In the genomic region with DNA sequence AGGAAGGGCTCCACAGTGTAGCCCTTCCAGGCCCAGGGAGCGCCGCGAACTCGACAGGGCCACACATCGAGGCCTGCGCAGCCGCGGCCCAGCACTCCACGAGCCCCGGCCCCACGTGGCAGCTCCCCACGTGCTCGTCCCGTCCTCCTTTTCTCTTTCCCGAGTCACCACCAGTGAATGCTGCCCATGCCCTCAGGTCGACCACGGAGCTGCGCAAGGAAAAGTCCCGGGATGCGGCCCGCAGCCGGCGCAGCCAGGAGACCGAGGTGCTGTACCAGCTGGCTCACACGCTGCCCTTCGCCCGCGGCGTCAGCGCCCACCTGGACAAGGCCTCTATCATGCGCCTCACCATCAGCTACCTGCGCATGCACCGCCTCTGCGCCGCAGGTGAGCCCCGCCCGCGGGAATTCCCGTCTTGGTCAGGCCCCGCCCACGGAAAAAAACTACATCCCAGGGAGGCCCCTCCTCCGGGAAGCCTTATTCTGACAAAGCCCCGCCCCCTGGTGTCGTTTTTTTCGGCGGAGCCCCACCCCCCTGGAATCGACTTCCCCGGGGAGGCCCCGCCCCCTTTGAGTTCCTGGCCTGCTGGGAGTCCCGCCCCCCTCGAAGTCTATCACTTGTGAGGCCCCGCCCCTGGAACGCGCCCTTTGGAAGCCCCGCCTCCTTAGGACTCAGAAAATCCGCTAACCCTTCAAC, we compare ENCODE assay signal across 8 cellular contexts. TPM values are rescaled to one million over a fixed set of nuclear protein-coding genes. Genes with fewer than 3 reads are reported as not detected.
A peak's percentile ranks its signal among the peaks of the same experiment; 100 is the strongest.
DNase-seq lines count a peak whose midpoint lies in the region; ATAC-seq, FAIRE-seq and TF ChIP-seq lines count a peak whose summit lies in the region.

No MANE protein-coding gene starts in this region.

- H3K4me3 ChIP-seq in GM12865 (ENCODE audit: low read depth, low read length): no peak overlapping the region
- peak overlapping the region in 1 of 4 donors; percentile 22 for H3K4me3 ChIP-seq in pancreas

- peak overlapping the region in 1 of 4 donors; percentile 22 for H3K27ac ChIP-seq in pancreas

- H3K9me3 ChIP-seq in pancreas: no peaks in the 10 kb centered on the region

- peak; percentile 4 for DNase-seq in GM12865 (ENCODE audit: low read depth)
- peak; percentile 6 to 7 for DNase-seq in activated CD4-positive, alpha-beta T cell treated with anti-CD3 and anti-CD28 coated beads, Interleukin-2, amount 50 U/mL, for 48 hours
- DNase-seq in left cardiac atrium: peak; percentile 86
- DNase-seq in pancreas: peak; percentile 73 to 90 (median 83)
- no peak for DNase-seq in AG08395 (ENCODE audit: low spot score)
- no peak for DNase-seq in DMS79 (lab: John Stamatoyannopoulos, UW)
- DNase-seq in activated naive CD4-positive, alpha-beta T cell (lab: John Stamatoyannopoulos, UW): no peak

- TF ChIP-seq CTCF in GM12865 (IDR thresholded peaks at IDR 0.05; ENCODE audit: insufficient read depth, low read depth, low read length, missing control alignments) (no peak), pancreas (IDR thresholded peaks at IDR 0.05) (no peak)

- no peaks in the 10 kb centered on the region for H3K36me3 ChIP-seq in pancreas

- no peaks in the 10 kb centered on the region for H3K27me3 ChIP-seq in pancreas

- peaks cover 3 to 11% (median 6%) of the 10 kb centered on the region in 3 donors for H3K4me1 ChIP-seq in pancreas

- FAIRE-seq in pancreas (lab: Jason Lieb, UNC): no peak

- WGBS in pancreas, 2 donors: 38 to 39% methylated on average over 55 to 56 of the region's 56 CpGs

- intact Hi-C loops in left cardiac atrium (cut with DNase I) (no loop called here), pancreas (cut with DNase I) (no loop called here)

- ATAC-seq in left cardiac atrium: peak; percentile 9 to 43
- peak; percentile 33 to 81 (median 60) for ATAC-seq in pancreas
- no peak for ATAC-seq in GM18861 (IDR thresholded peaks at IDR 0.05; ENCODE audit: unreplicated experiment)

RNA-seq across cellular contexts. Expression of gene HIF3A, which starts 7.0 kb away (rescaled TPM):
- total RNA-seq in left cardiac atrium: 10 to 100 TPM; 51.0 to 53.0 TPM
- total RNA-seq in pancreas: 10 to 100 TPM in 1 of 6 donors, 1 to 10 TPM in 4, under 1 TPM in 1; 0.71 to 12.7 (median 5.1) TPM
- 10 to 100 TPM; 23.8 to 27.6 TPM for polyA plus RNA-seq in pancreas

RNA-seq across cellular contexts. Expression of gene PPP5C, which starts 43.0 kb away (rescaled TPM):
- total RNA-seq in left cardiac atrium: 10 to 100 TPM; 60.5 to 75.1 TPM
- 10 to 100 TPM; 16.7 to 28.0 (median 22.6) TPM for total RNA-seq in pancreas
- polyA plus RNA-seq in pancreas: 10 to 100 TPM; 41.7 to 53.9 TPM

Comparison
In these comparisons a context has a peak if more than half of its experiments do, and no peak if none do; other contexts are left out.
1. DNase-seq: peak in GM12865 (single experiment), activated CD4-positive, alpha-beta T cell treated with anti-CD3 and anti-CD28 coated beads, Interleukin-2, amount 50 U/mL, for 48 hours (2 of 2), left cardiac atrium (single experiment) and pancreas (6 of 6); none in AG08395 (single experiment), DMS79 (single experiment) and activated naive CD4-positive, alpha-beta T cell (0 of 4).